ENCODE assay signal across 8 cellular contexts in genomic region chr9:92728831-92729734, GRCh38. TPM values are rescaled to one million over a fixed set of nuclear protein-coding genes. Genes with fewer than 3 reads are reported as not detected.
DNase-seq lines count a peak whose midpoint lies in the region; ATAC-seq, FAIRE-seq and TF ChIP-seq lines count a peak whose summit lies in the region.

No MANE protein-coding gene starts in this region.

- peaks cover 20 to 36% of the 10 kb centered on the region in 2 donors for H3K4me1 Mint-ChIP-seq in immature natural killer cell

- peaks cover 0 to 5% of the 10 kb centered on the region in 2 experiments; a peak in 1 of 5 replicates for H3K4me1 ChIP-seq in K562 (replicated peaks in 1 of 2; ENCODE audit: control insufficient read depth in 2 of 2, insufficient read depth in 2 of 2, low read length in 2 of 2)
- no peaks in the 10 kb centered on the region for H3K4me1 ChIP-seq in ovary (ENCODE audit: insufficient read depth)

- H3K27ac ChIP-seq in K562 (ENCODE audit: extremely low read depth, low read depth, low read length) (no peak overlapping the region), ovary (no peak overlapping the region)

- TF ChIP-seq EP300 in K562 (IDR thresholded peaks at IDR 0.05; ENCODE audit: low read length) (no peak), ovary (IDR thresholded peaks at IDR 0.05) (no peak)

- peak; percentile 69 for DNase-seq in GM10266 (ENCODE audit: extremely low spot score)
- peak in 3 of 4 experiments; percentile 36 to 46 (median 44) for DNase-seq in K562 (ENCODE audit: extremely low read depth in 1 of 4, low spot score in 3 of 4)
- peak; percentile 63 for DNase-seq in middle frontal gyrus (ENCODE audit: extremely low spot score, low spot score)
- DNase-seq in ovary = no peak
- DNase-seq in immature natural killer cell = no peak
- no peak for DNase-seq in NCI-H510A (lab: John Stamatoyannopoulos, UW)

- H2AFZ ChIP-seq in K562 (ENCODE audit: low read depth, low read length) = no peak overlapping the region

- H3K36me3 ChIP-seq in K562 (ENCODE audit: control insufficient read depth, insufficient read depth, low read length) = peaks cover 27% of the 10 kb centered on the region
- H3K36me3 ChIP-seq in ovary = no peaks in the 10 kb centered on the region

- H3K27me3 ChIP-seq in K562 (ENCODE audit: control insufficient read depth in 2 of 2, insufficient read depth in 2 of 2, low read length in 2 of 2) (no peaks in the 10 kb centered on the region), ovary (no peaks in the 10 kb centered on the region)

- 87% methylated on average over 20 of the region's 22 CpGs for WGBS in K562 (ENCODE audit: insufficient coverage, low coverage, missing lambda C conversion rate)
- WGBS in ovary, 3 donors = 84 to 87% (median 85%) methylated on average over 22 of the region's 22 CpGs

- no peak overlapping the region for H3K4me3 ChIP-seq in K562
- H3K4me3 ChIP-seq in ovary = no peak overlapping the region

- TF ChIP-seq CTCF in GM10266 (IDR thresholded peaks at IDR 0.05; ENCODE audit: control insufficient read depth, insufficient read depth, low read depth, missing control alignments) (peak; percentile 63), K562 (IDR thresholded peaks at IDR 0.05 in 2 of 3, conservative IDR thresholded peaks at IDR 0.05 in 1 of 3; ENCODE audit: insufficient read depth in 2 of 3, low read depth in 1 of 3, low read length in 3 of 3) (peak; percentile 46 to 61 (median 57)), ovary (IDR thresholded peaks at IDR 0.05) (no peak)

- FAIRE-seq in K562 (lab: Jason Lieb, UNC) = no peak

- no TSS peak for BruUV-seq in K562 (replicated peaks; lab: Mats Ljungman, UMichigan)

- H3K27ac Mint-ChIP-seq in immature natural killer cell = peak overlapping the region in 1 of 6 donors; percentile 71

- intact Hi-C loops in K562 (cut with micrococcal nuclease) (loop anchor here (1.0 kb wide), 1 partner anchor 60 kb away; no protein-coding TSS in a partner anchor), ovary (cut with DNase I) (no loop called here)

- peak; percentile 76 for ATAC-seq in GM21526 (IDR thresholded peaks at IDR 0.05; ENCODE audit: low FRiP score, unreplicated experiment)
- peak; percentile 66 for ATAC-seq in HG03571 (IDR thresholded peaks at IDR 0.05; ENCODE audit: unreplicated experiment)
- ATAC-seq in K562 = peak; percentile 85

- no peak overlapping the region for H3K4me3 Mint-ChIP-seq in immature natural killer cell

- no peak overlapping the region for H3K4me2 ChIP-seq in K562 (ENCODE audit: insufficient read depth, low read length)

- no peak for TF ChIP-seq POLR2A in K562 (conservative IDR thresholded peaks at IDR 0.05)
- TF ChIP-seq POLR2A in ovary (IDR thresholded peaks at IDR 0.05) = no peak

- in situ Hi-C loops in K562 (cut with MboI) = no loop called here

- peaks cover 4% of the 10 kb centered on the region for H3K9me1 ChIP-seq in K562 (ENCODE audit: control insufficient read depth, insufficient read depth, low read length)

- 0 out of 4 replicates have a peak overlapping the region, but pooled peaks of 1 of the 2 experiments have one; percentile 14 for H3K9ac ChIP-seq in K562 (ENCODE audit: insufficient read depth in 1 of 2, low read depth in 2 of 2, low read length in 2 of 2)

- CTCF ChIA-PET in K562 (lab: Yijun Ruan, JAX; ENCODE audit: low intra/inter-chr PET ratio) = interaction anchor here (1.8 kb wide), 1 partner anchor 62 kb away, joined by 7 read pairs; no protein-coding TSS in a partner anchor

- no peaks in the 10 kb centered on the region for H3K9me3 Mint-ChIP-seq in immature natural killer cell

- H3K27me3 Mint-ChIP-seq in immature natural killer cell (ENCODE audit: low read depth in 3 of 3) = peaks cover 0 to 2% (median 2%) of the 10 kb centered on the region in 3 donors

- peak; percentile 27 to 69; a peak in 2 of 4 replicates for TF ChIP-seq RAD21 in K562 (CRISPR knock-in tag; conservative IDR thresholded peaks at IDR 0.05 in 1 of 2, IDR thresholded peaks at IDR 0.05 in 1 of 2)

- peaks cover 0 to 3% (median 0%) of the 10 kb centered on the region in 3 donors for H3K36me3 Mint-ChIP-seq in immature natural killer cell

- H3K9me3 ChIP-seq in K562 (replicated peaks; ENCODE audit: control insufficient read depth, insufficient read depth, low read depth, low read length) = no peaks in the 10 kb centered on the region
- H3K9me3 ChIP-seq in ovary = no peaks in the 10 kb centered on the region

- H4K20me1 ChIP-seq in K562 (replicated peaks; ENCODE audit: control insufficient read depth, insufficient read depth, low read length) = peaks cover 18% of the 10 kb centered on the region

- POLR2A ChIA-PET in K562 (lab: Yijun Ruan, JAX) = no interaction called here

- H3K79me2 ChIP-seq in K562 (ENCODE audit: control insufficient read depth, insufficient read depth, low read length) = peaks cover 29% of the 10 kb centered on the region

TF ChIP-seq in K562, 482 proteins besides CTCF, POLR2A, EP300 and RAD21 (continues in another document):
- TF ChIP-seq HIVEP1 (CRISPR knock-in tag; IDR thresholded peaks at IDR 0.05) (no peak), ZNF830 (CRISPR knock-in tag; IDR thresholded peaks at IDR 0.05) (no peak), NUFIP1 (IDR thresholded peaks at IDR 0.05; ENCODE audit: partially characterized antibody) (no peak), STAT5A (IDR thresholded peaks at IDR 0.05; ENCODE audit: borderline replicate concordance, low read length) (no peak), POLR3A (IDR thresholded peaks at IDR 0.05; ENCODE audit: borderline replicate concordance, extremely low read depth, insufficient read depth, insufficient read length) (no peak), ZNF347 (CRISPR knock-in tag; IDR thresholded peaks at IDR 0.05; ENCODE audit: low read depth) (no peak), ZBED1 (IDR thresholded peaks at IDR 0.05) (no peak), TBL1XR1 (IDR thresholded peaks at IDR 0.05; ENCODE audit: low read length in 2 of 2) (no peak), KLF16 (IDR thresholded peaks at IDR 0.05) (no peak), ZNF354B (CRISPR knock-in tag; IDR thresholded peaks at IDR 0.05) (no peak), ETV6 (IDR thresholded peaks at IDR 0.05; ENCODE audit: borderline replicate concordance in 1 of 2, low read depth in 2 of 2, low read length in 1 of 2) (no peak), ETV6 (CRISPR knock-in tag; IDR thresholded peaks at IDR 0.05; ENCODE audit: borderline replicate concordance) (no peak), NR0B1 (IDR thresholded peaks at IDR 0.05; ENCODE audit: partially characterized antibody) (no peak)

RNA-seq across cellular contexts. Expression of gene BICD2, which starts 35.5 kb away (rescaled TPM):
- 11.6 and 16.6 TPM in 2 replicates for total RNA-seq in K562 (2011; cell fraction: chromatin; rRNA removed; ENCODE audit: low replicate concordance)
- 8.3 and 9.7 TPM in 2 replicates for total RNA-seq in K562 (2011; cell fraction: nucleolus; rRNA removed)
- total RNA-seq in K562 (2011; cell fraction: nucleoplasm; rRNA removed) = 13.4 and 19.4 TPM in 2 replicates
- total RNA-seq in K562 (2014; rRNA removed) (18.8 and 20.9 TPM in 2 replicates), K562 (2014; rRNA removed; fragmentation: Illumina TruSeq; extraction: Trizol) (10.3 and 11.8 TPM in 2 replicates), K562 (2015; rRNA removed; fragmentation: Illumina TruSeq; extraction: Trizol) (16.9 and 17.9 TPM in 2 replicates), K562 (2021) (22.4 and 23.4 TPM in 2 replicates), ovary (10 to 100 TPM; 16.8 to 28.7 (median 20.9) TPM)
- polyA plus RNA-seq in K562 (2011; rRNA removed) (6.1 and 6.6 TPM in 2 replicates), K562 (2014; fragmentation: Illumina TruSeq; extraction: Trizol) (11.0 and 12.7 TPM in 2 replicates), K562 (2014; fragmentation: Nextera tagmentation; extraction: Ambion mirVana) (1 to 10 TPM; 3.6 to 4.3 TPM), K562 (2014; rRNA removed) (12.1 and 14.1 TPM in 2 replicates), ovary (10 to 100 TPM; 13.9 to 18.6 TPM), immature natural killer cell (10 to 100 TPM in 1 of 3 donors, 1 to 10 TPM in 2; 5.8 to 26.8 (median 8.0) TPM)
- 6.7 and 7.1 TPM in 2 replicates for polyA plus RNA-seq in K562 (2011; cell fraction: cytosol; rRNA removed)
- polyA plus RNA-seq in K562 (2011; cell fraction: nucleus; rRNA removed) = 19.7 and 24.3 TPM in 2 replicates
- polyA plus RNA-seq in K562 (2012) = 13.0 and 13.4 TPM in 2 replicates
- 4.7 and 6.5 TPM in 2 replicates for polyA minus RNA-seq in K562 (2011; rRNA and poly(A)+ RNA removed)
- polyA minus RNA-seq in K562 (2011; cell fraction: cytosol; rRNA and poly(A)+ RNA removed) = 6.4 and 8.6 TPM in 2 replicates
- polyA minus RNA-seq in K562 (2011; cell fraction: nucleus; rRNA and poly(A)+ RNA removed) = 7.7 and 8.9 TPM in 2 replicates

RNA-seq across cellular contexts. Expression of gene IPPK, which starts 59.2 kb away (rescaled TPM):
- total RNA-seq in K562 (2011; cell fraction: chromatin; rRNA removed; ENCODE audit: low replicate concordance) = 42.1 and 46.0 TPM in 2 replicates
- total RNA-seq in K562 (2011; cell fraction: nucleolus; rRNA removed) = 27.7 and 28.2 TPM in 2 replicates
- 26.2 and 30.0 TPM in 2 replicates for total RNA-seq in K562 (2011; cell fraction: nucleoplasm; rRNA removed)
- total RNA-seq in K562 (2014; rRNA removed) (11.2 and 11.3 TPM in 2 replicates), K562 (2014; rRNA removed; fragmentation: Illumina TruSeq; extraction: Trizol) (14.2 and 14.5 TPM in 2 replicates), K562 (2015; rRNA removed; fragmentation: Illumina TruSeq; extraction: Trizol) (11.1 and 11.2 TPM in 2 replicates), K562 (2021) (9.7 and 11.1 TPM in 2 replicates), ovary (1 to 10 TPM; 5.7 to 8.5 (median 7.1) TPM)
- polyA plus RNA-seq in K562 (2011; rRNA removed) (21.1 and 22.2 TPM in 2 replicates), K562 (2014; fragmentation: Illumina TruSeq; extraction: Trizol) (15.2 and 16.0 TPM in 2 replicates), K562 (2014; fragmentation: Nextera tagmentation; extraction: Ambion mirVana) (1 to 10 TPM; 3.1 TPM), K562 (2014; rRNA removed) (10.9 and 13.0 TPM in 2 replicates), ovary (1 to 10 TPM; 4.7 to 6.2 TPM), immature natural killer cell (1 to 10 TPM; 2.6 to 5.4 (median 3.2) TPM)
- 19.0 and 20.1 TPM in 2 replicates for polyA plus RNA-seq in K562 (2011; cell fraction: cytosol; rRNA removed)
- polyA plus RNA-seq in K562 (2011; cell fraction: nucleus; rRNA removed) = 58.7 and 61.8 TPM in 2 replicates
- 8.4 and 9.4 TPM in 2 replicates for polyA plus RNA-seq in K562 (2012)
- polyA minus RNA-seq in K562 (2011; rRNA and poly(A)+ RNA removed) = 31.1 and 42.9 TPM in 2 replicates
- polyA minus RNA-seq in K562 (2011; cell fraction: cytosol; rRNA and poly(A)+ RNA removed) = 11.0 and 13.6 TPM in 2 replicates
- 10.8 and 11.0 TPM in 2 replicates for polyA minus RNA-seq in K562 (2011; cell fraction: nucleus; rRNA and poly(A)+ RNA removed)

Comparison
In these comparisons a context has a peak if more than half of its experiments do, and no peak if none do; other contexts are left out.
1. DNase-seq: peak in GM10266 (single experiment), K562 (3 of 4) and middle frontal gyrus (single experiment); none in ovary (0 of 5), immature natural killer cell (0 of 3) and NCI-H510A (single experiment).
2. CTCF ChIP-seq: peak in GM10266 (single experiment) and K562 (3 of 3); none in ovary (0 of 3).
3. Peak in every context shown above with its lines, with median percentiles within 50 percentile points of each other: ATAC-seq.